Comparison of ENCODE assay signal across 28 cellular contexts in genomic region chr12:84356224-84356623, GRCh38.
"Had no signal": no experiment of that assay in that cellular context is flagged by ENCODE, and none has a peak within 500 bp of the region (broad histone marks: within the 10 kb centered on the region; RNA-seq: fewer than 3 reads in every experiment).

No MANE protein-coding gene starts in this region.

- H3K4me2 ChIP-seq: KMS-11 had no signal

- H3K27ac ChIP-seq: KMS-11 had no signal

- H3K9me3 ChIP-seq: MG63 had no signal

- H3K36me3 ChIP-seq: MG63 had no signal

- H3K4me3 ChIP-seq: MG63 had no signal

- DNase-seq: Karpas-422, Kasumi-1, KG1, MG63, MM.1S, MV-4-11, NCI-H1048, NCI-H1092, NCI-H1092 treated with DMSO at 0.1 percent for 48 hours, NCI-H1105, NCI-H1105 treated with DMSO at 0.1 percent for 48 hours, NCI-H1417 treated with DMSO at 0.1 percent for 48 hours, NCI-H1436, NCI-H1436 treated with DMSO at 0.1 percent for 48 hours, NCI-H146, NCI-H1694, NCI-H1694 treated with DMSO at 0.1 percent for 48 hours, NCI-H187, NCI-H187 treated with DMSO at 0.1 percent for 48 hours, NCI-H1930, NCI-H2029 treated with DMSO at 0.1 percent for 48 hours, NCI-H2081 treated with DMSO at 0.1 percent for 48 hours, NCI-H2107, NCI-H2227 treated with DMSO at 0.1 percent for 48 hours, NCI-H226, NCI-H446, NCI-H446 treated with DMSO at 0.1 percent for 48 hours had no signal

- H3K27me3 ChIP-seq: MG63 had no signal
